1 cellular context compared by ENCODE assay signal in the genomic region with DNA sequence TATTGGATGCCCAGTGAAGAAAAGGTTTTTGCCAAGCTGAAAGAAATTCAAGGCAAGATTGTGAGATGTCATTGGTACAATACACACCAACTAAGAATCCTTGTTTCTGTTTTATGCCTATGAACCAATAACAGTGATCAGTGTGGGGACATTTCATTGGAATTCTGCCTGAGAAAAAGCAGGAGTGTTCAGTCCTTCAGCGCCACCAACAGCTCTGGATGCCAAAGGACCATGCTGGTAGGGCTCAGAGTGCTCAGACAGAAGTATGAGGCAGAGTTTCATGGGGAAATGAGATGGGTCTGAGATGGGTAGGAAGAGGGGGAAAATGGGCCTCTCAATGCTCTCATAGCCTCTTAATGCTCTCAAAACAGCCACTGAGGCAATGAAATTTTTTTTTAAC.
TF ChIP-seq lines count a peak whose summit lies in the region.

No MANE protein-coding gene starts in this region.

TF ChIP-seq in HepG2, 621 proteins besides CTCF, POLR2A, EP300 and RAD21:
- no peak for TF ChIP-seq MAZ (IDR thresholded peaks at IDR 0.05; ENCODE audit: borderline replicate concordance, low read depth, low read length)
- no peak for TF ChIP-seq MAZ (CRISPR knock-in tag; IDR thresholded peaks at IDR 0.05; ENCODE audit: low read depth)
- TF ChIP-seq, protein P1, sequence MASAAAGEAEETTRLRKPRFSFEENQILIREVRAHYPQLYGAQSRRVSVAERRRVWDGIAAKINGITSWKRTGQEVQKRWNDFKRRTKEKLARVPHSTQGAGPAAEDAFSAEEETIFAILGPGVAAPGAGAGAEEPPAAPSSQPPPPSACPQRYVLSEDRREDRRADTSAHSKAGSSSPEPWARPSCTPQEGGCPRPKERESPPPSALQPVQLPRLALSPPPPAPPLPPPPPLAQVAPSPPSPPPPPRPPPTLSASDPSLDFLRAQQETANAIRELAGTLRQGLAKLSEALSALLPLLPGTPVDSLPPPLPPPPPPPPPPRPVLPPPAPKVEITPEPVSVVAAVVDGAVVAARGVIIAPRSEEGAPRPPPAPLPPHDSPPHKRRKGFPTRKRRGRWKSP (CRISPR knock-in tag; IDR thresholded peaks at IDR 0.05) = no peak
- no peak for TF ChIP-seq GABPA (IDR thresholded peaks at IDR 0.05; ENCODE audit: low read depth, low read length)
- peak; percentile 36; the same call in 1 of the 2 replicates for TF ChIP-seq GABPA (CRISPR knock-in tag; IDR thresholded peaks at IDR 0.05; ENCODE audit: low read depth)
- TF ChIP-seq ZNF644 (CRISPR knock-in tag; IDR thresholded peaks at IDR 0.05; ENCODE audit: low read depth) = peak; percentile 25; the same call in 1 of the 2 replicates
- TF ChIP-seq MATR3 (CRISPR knock-in tag; IDR thresholded peaks at IDR 0.05) = no peak
- no peak for TF ChIP-seq TOE1 (CRISPR knock-in tag; IDR thresholded peaks at IDR 0.05)
- TF ChIP-seq, protein P2, sequence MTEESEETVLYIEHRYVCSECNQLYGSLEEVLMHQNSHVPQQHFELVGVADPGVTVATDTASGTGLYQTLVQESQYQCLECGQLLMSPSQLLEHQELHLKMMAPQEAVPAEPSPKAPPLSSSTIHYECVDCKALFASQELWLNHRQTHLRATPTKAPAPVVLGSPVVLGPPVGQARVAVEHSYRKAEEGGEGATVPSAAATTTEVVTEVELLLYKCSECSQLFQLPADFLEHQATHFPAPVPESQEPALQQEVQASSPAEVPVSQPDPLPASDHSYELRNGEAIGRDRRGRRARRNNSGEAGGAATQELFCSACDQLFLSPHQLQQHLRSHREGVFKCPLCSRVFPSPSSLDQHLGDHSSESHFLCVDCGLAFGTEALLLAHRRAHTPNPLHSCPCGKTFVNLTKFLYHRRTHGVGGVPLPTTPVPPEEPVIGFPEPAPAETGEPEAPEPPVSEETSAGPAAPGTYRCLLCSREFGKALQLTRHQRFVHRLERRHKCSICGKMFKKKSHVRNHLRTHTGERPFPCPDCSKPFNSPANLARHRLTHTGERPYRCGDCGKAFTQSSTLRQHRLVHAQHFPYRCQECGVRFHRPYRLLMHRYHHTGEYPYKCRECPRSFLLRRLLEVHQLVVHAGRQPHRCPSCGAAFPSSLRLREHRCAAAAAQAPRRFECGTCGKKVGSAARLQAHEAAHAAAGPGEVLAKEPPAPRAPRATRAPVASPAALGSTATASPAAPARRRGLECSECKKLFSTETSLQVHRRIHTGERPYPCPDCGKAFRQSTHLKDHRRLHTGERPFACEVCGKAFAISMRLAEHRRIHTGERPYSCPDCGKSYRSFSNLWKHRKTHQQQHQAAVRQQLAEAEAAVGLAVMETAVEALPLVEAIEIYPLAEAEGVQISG (CRISPR knock-in tag; IDR thresholded peaks at IDR 0.05) = peak; percentile 96
- peak; percentile 43; the same call in 1 of the 2 replicates for TF ChIP-seq ZMYM4 (CRISPR knock-in tag; IDR thresholded peaks at IDR 0.05)
